ENCODE assay signal across 23 cellular contexts in the genomic region with DNA sequence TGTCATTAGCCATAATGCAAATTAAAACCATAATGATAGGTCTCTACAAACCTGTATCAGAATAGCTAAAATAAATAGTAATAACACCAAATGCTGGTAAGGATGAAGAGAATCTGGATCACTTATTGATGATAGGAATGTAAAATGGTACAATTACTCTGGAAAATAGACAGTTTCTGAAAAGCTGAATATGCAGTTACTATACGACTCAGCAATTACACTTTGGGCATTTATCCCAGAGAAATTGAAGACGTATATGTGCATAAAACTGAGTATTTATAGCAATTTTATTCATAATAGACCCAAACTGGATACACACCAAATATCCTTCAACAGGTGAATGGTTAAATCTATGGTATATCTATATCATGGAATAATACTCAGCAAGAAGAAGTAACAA. TPM values are rescaled to one million over a fixed set of nuclear protein-coding genes. Genes with fewer than 3 reads are reported as not detected.
DNase-seq lines count a peak whose midpoint lies in the region; ATAC-seq, FAIRE-seq and TF ChIP-seq lines count a peak whose summit lies in the region.
"Had no signal": no experiment of that assay in that cellular context is flagged by ENCODE, and none has a peak within 500 bp of the region (broad histone marks: within the 10 kb centered on the region; RNA-seq: fewer than 3 reads in every experiment).

No MANE protein-coding gene starts in this region.

- no peak overlapping the region for H3K4me3 Mint-ChIP-seq in activated CD4-positive, alpha-beta T cell treated with anti-CD3 and anti-CD28 coated beads for 36 hours
- H3K4me3 Mint-ChIP-seq: CD4-positive, alpha-beta memory T cell; H9; HFFc6 had no signal

- H3K9me3 Mint-ChIP-seq in activated CD4-positive, alpha-beta T cell treated with anti-CD3 and anti-CD28 coated beads for 36 hours (ENCODE audit: low read depth): no peaks in the 10 kb centered on the region
- H3K9me3 Mint-ChIP-seq: CD4-positive, alpha-beta memory T cell; H9; HFFc6 had no signal

- peaks cover 3% of the 10 kb centered on the region for H3F3A ChIP-seq in SK-N-SH (replicated peaks; ENCODE audit: insufficient read depth)

- TF ChIP-seq RAD21 in SK-N-SH (IDR thresholded peaks at IDR 0.05; ENCODE audit: low read length): no peak
- no peak for TF ChIP-seq RAD21 in K562 (CRISPR knock-in tag; conservative IDR thresholded peaks at IDR 0.05 in 1 of 2, IDR thresholded peaks at IDR 0.05 in 1 of 2)

- intact Hi-C loops in K562 (cut with micrococcal nuclease): no loop called here
- intact Hi-C loops in activated CD4-positive, alpha-beta T cell treated with anti-CD3 and anti-CD28 coated beads for 36 hours (cut with DNase I, micrococcal nuclease): loop anchor here in 1 of 2 experiments (10.0 kb wide), 1 partner anchor 526 kb away; a partner anchor contains a TSS

- peaks cover 8 to 20% of the 10 kb centered on the region in 2 experiments; a peak in 3 of 4 replicates for H3K4me1 ChIP-seq in SK-N-SH (ENCODE audit: control insufficient read depth in 1 of 2, insufficient read depth in 2 of 2, low read depth in 1 of 2, low read length in 1 of 2)
- peaks cover 11% of the 10 kb centered on the region for H3K4me1 ChIP-seq in HEK293 (ENCODE audit: control insufficient read depth, insufficient read depth, low read length)
- no peaks in the 10 kb centered on the region for H3K4me1 ChIP-seq in K562 (replicated peaks in 1 of 2; ENCODE audit: control insufficient read depth in 2 of 2, insufficient read depth in 2 of 2, low read length in 2 of 2)

- BruUV-seq in K562 (replicated peaks; lab: Mats Ljungman, UMichigan): no TSS peak

- H3K27ac ChIP-seq in SK-N-SH (ENCODE audit: low read depth in 2 of 2, low read length in 1 of 2) (no peak overlapping the region), HEK293 (ENCODE audit: extremely low read depth, low read depth, low read length) (no peak overlapping the region), K562 (ENCODE audit: extremely low read depth, low read depth, low read length) (no peak overlapping the region), brain microvascular endothelial cell (no peak overlapping the region)
- H3K27ac ChIP-seq: 22Rv1, GM23248 had no signal

- H3K36me3 Mint-ChIP-seq in activated CD4-positive, alpha-beta T cell treated with anti-CD3 and anti-CD28 coated beads for 36 hours (ENCODE audit: low read depth): peaks cover 1% of the 10 kb centered on the region

- FAIRE-seq in K562 (lab: Jason Lieb, UNC): no peak
- FAIRE-seq: A204.1, GM12892, H1 had no signal

- WGBS in SK-N-SH (ENCODE audit: low lambda C conversion rate): 76% methylated on average over 2 of the region's 2 CpGs
- 32% methylated on average over 2 of the region's 2 CpGs for WGBS in K562 (ENCODE audit: insufficient coverage, low coverage, missing lambda C conversion rate)

- peaks cover 17% of the 10 kb centered on the region for H3K4me1 Mint-ChIP-seq in activated CD4-positive, alpha-beta T cell treated with anti-CD3 and anti-CD28 coated beads for 36 hours

- H3K9ac ChIP-seq in SK-N-SH (no peak overlapping the region), K562 (ENCODE audit: insufficient read depth in 1 of 2, low read depth in 2 of 2, low read length in 2 of 2) (no peak overlapping the region)
- H3K9ac ChIP-seq: GM23248 had no signal

- TF ChIP-seq EP300 in SK-N-SH (IDR thresholded peaks at IDR 0.05; ENCODE audit: borderline replicate concordance in 1 of 2, low read depth in 1 of 2, low read length in 1 of 2): no peak
- TF ChIP-seq EP300 in K562 (IDR thresholded peaks at IDR 0.05; ENCODE audit: low read length): no peak

- H3K36me3 ChIP-seq in SK-N-SH (replicated peaks in 1 of 2; ENCODE audit: control insufficient read depth in 1 of 2, insufficient read depth in 2 of 2, low read length in 1 of 2) (no peaks in the 10 kb centered on the region), HEK293 (ENCODE audit: control insufficient read depth in 2 of 2, insufficient read depth in 1 of 2, low read length in 2 of 2) (no peaks in the 10 kb centered on the region), K562 (ENCODE audit: control insufficient read depth, insufficient read depth, low read length) (no peaks in the 10 kb centered on the region), brain microvascular endothelial cell (replicated peaks) (no peaks in the 10 kb centered on the region)

- no peaks in the 10 kb centered on the region for H3K27me3 Mint-ChIP-seq in activated CD4-positive, alpha-beta T cell treated with anti-CD3 and anti-CD28 coated beads for 36 hours
- H3K27me3 Mint-ChIP-seq: CD4-positive, alpha-beta memory T cell had no signal

- DNase-seq in SK-N-SH (no peak), K562 (ENCODE audit: extremely low read depth in 1 of 4, low spot score in 3 of 4) (no peak), brain microvascular endothelial cell (no peak)
- DNase-seq in activated CD4-positive, alpha-beta T cell treated with anti-CD3 and anti-CD28 coated beads for 36 hours: no peak
- DNase-seq: ACHN; AML-193; C1 segment of cervical spinal cord; Calu3; CD4-positive, alpha-beta memory T cell; COR-L47; DMS53; DMS79 treated with DMSO at 0.1 percent for 48 hours; GF-D8; GM23248; H9; HFFc6 had no signal

- no peak for ATAC-seq in SK-N-SH treated with all-trans-retinoic acid at 6 μM for 48 hours
- no peak for ATAC-seq in K562
- no peak for ATAC-seq in activated CD4-positive, alpha-beta T cell treated with anti-CD3 and anti-CD28 coated beads for 36 hours
- ATAC-seq: HCT116 had no signal

- H3K4me2 ChIP-seq in SK-N-SH (no peak overlapping the region), K562 (ENCODE audit: insufficient read depth, low read length) (no peak overlapping the region)

- no peaks in the 10 kb centered on the region for H3K9me2 ChIP-seq in SK-N-SH

- in situ Hi-C loops in K562 (cut with MboI): no loop called here
- in situ Hi-C loops in brain microvascular endothelial cell (cut with HindIII; ENCODE audit: low pct_ligation_motif_present, low sequenced_read_pairs): no loop called here

- no peaks in the 10 kb centered on the region for H3K9me1 ChIP-seq in K562 (ENCODE audit: control insufficient read depth, insufficient read depth, low read length)

- no peak overlapping the region for H3K27ac Mint-ChIP-seq in activated CD4-positive, alpha-beta T cell treated with anti-CD3 and anti-CD28 coated beads for 36 hours
- H3K27ac Mint-ChIP-seq: CD4-positive, alpha-beta memory T cell; HFFc6 had no signal

- CTCF ChIA-PET in SK-N-SH (lab: Yijun Ruan, JAX): interaction anchor here (1.0 to 2.1 kb wide), 2 partner anchors 14 to 29 kb away, joined by 3 to 5 read pairs; no protein-coding TSS in a partner anchor
- CTCF ChIA-PET in HEK293 (lab: Yijun Ruan, JAX): no interaction called here
- CTCF ChIA-PET in K562 (lab: Yijun Ruan, JAX; ENCODE audit: low intra/inter-chr PET ratio): no interaction called here
- CTCF ChIA-PET in activated CD4-positive, alpha-beta T cell treated with anti-CD3 and anti-CD28 coated beads for 36 hours (lab: Charles Lee): interaction anchor here (0.7 to 2.1 kb wide), 2 partner anchors 12 to 21 kb away, joined by 3 to 4 read pairs; no protein-coding TSS in a partner anchor

- POLR2A ChIA-PET in SK-N-SH (lab: Yijun Ruan, JAX) (no interaction called here), HEK293 (lab: Yijun Ruan, JAX) (no interaction called here), K562 (lab: Yijun Ruan, JAX) (interaction anchor here (1.6 kb wide), 1 partner anchor 11 kb away, joined by 3 read pairs; no protein-coding TSS in a partner anchor)
- POLR2A ChIA-PET in activated CD4-positive, alpha-beta T cell treated with anti-CD3 and anti-CD28 coated beads for 36 hours (lab: Charles Lee): no interaction called here

- no peak for TF ChIP-seq POLR2A in K562 (conservative IDR thresholded peaks at IDR 0.05)

- TF ChIP-seq CTCF in SK-N-SH (IDR thresholded peaks at IDR 0.05) (no peak), HEK293 (tag by site-specific recombination; IDR thresholded peaks at IDR 0.05) (no peak), K562 (IDR thresholded peaks at IDR 0.05 in 2 of 3, conservative IDR thresholded peaks at IDR 0.05 in 1 of 3; ENCODE audit: insufficient read depth in 2 of 3, low read depth in 1 of 3, low read length in 3 of 3) (no peak), brain microvascular endothelial cell (IDR thresholded peaks at IDR 0.05; ENCODE audit: low read depth, low read length, missing control alignments) (no peak)

- no peaks in the 10 kb centered on the region for H4K20me1 ChIP-seq in SK-N-SH (ENCODE audit: insufficient read depth)
- H4K20me1 ChIP-seq in K562 (replicated peaks; ENCODE audit: control insufficient read depth, insufficient read depth, low read length): no peaks in the 10 kb centered on the region

- H3K79me2 ChIP-seq in SK-N-SH (ENCODE audit: insufficient read depth) (no peaks in the 10 kb centered on the region; the same call in 1 of the 2 replicates), K562 (ENCODE audit: control insufficient read depth, insufficient read depth, low read length) (no peaks in the 10 kb centered on the region)

- H3K4me3 ChIP-seq in SK-N-SH (ENCODE audit: low read depth in 2 of 2, low read length in 1 of 2) (no peak overlapping the region), HEK293 (ENCODE audit: low read depth, low read length) (no peak overlapping the region), K562 (no peak overlapping the region), brain microvascular endothelial cell (ENCODE audit: low read depth, low read length) (no peak overlapping the region)
- H3K4me3 ChIP-seq: GM23248 had no signal

- H3K27me3 ChIP-seq in SK-N-SH (ENCODE audit: insufficient read depth) (no peaks in the 10 kb centered on the region), K562 (ENCODE audit: control insufficient read depth in 2 of 2, insufficient read depth in 2 of 2, low read length in 2 of 2) (no peaks in the 10 kb centered on the region), brain microvascular endothelial cell (replicated peaks) (no peaks in the 10 kb centered on the region)

- H2AFZ ChIP-seq in SK-N-SH (ENCODE audit: low read depth) (no peak overlapping the region), K562 (ENCODE audit: low read depth, low read length) (no peak overlapping the region)
- H2AFZ ChIP-seq: GM23248 had no signal

- H3K9me3 ChIP-seq in SK-N-SH: no peaks in the 10 kb centered on the region
- H3K9me3 ChIP-seq in HEK293 (ENCODE audit: control insufficient read depth, insufficient read depth, low read depth, low read length): no peaks in the 10 kb centered on the region
- no peaks in the 10 kb centered on the region for H3K9me3 ChIP-seq in K562 (replicated peaks; ENCODE audit: control insufficient read depth, insufficient read depth, low read depth, low read length)

RNA-seq across cellular contexts. Expression of a gene that starts 7.9 kb away (rescaled TPM):
- polyA plus RNA-seq in SK-N-SH (2012; rRNA removed) (31.3 and 39.0 TPM in 2 replicates), K562 (2011; rRNA removed) (146 and 188 TPM in 2 replicates), K562 (2014; fragmentation: Illumina TruSeq; extraction: Trizol) (92.4 and 107 TPM in 2 replicates), K562 (2014; fragmentation: Nextera tagmentation; extraction: Ambion mirVana) (100 to 1,000 TPM; 202 to 265 TPM), K562 (2014; rRNA removed) (114 and 125 TPM in 2 replicates)
- polyA plus RNA-seq in SK-N-SH (2012; cell fraction: cytosol; rRNA removed): 50.5 and 67.6 TPM in 2 replicates
- 13.2 and 15.5 TPM in 2 replicates for polyA plus RNA-seq in SK-N-SH (2012; cell fraction: nucleus; rRNA removed)
- total RNA-seq in K562 (2011; cell fraction: chromatin; rRNA removed; ENCODE audit: low replicate concordance): 11.9 and 29.3 TPM in 2 replicates
- 14.1 and 15.8 TPM in 2 replicates for total RNA-seq in K562 (2011; cell fraction: nucleolus; rRNA removed)
- 26.5 and 30.7 TPM in 2 replicates for total RNA-seq in K562 (2011; cell fraction: nucleoplasm; rRNA removed)
- total RNA-seq in K562 (2014; rRNA removed) (63.2 and 68.5 TPM in 2 replicates), K562 (2014; rRNA removed; fragmentation: Illumina TruSeq; extraction: Trizol) (152 and 160 TPM in 2 replicates), K562 (2015; rRNA removed; fragmentation: Illumina TruSeq; extraction: Trizol) (89.5 and 100 TPM in 2 replicates), K562 (2021) (116 and 124 TPM in 2 replicates)
- polyA plus RNA-seq in K562 (2011; cell fraction: cytosol; rRNA removed): 27.0 and 62.9 TPM in 2 replicates
- 24.4 and 34.7 TPM in 2 replicates for polyA plus RNA-seq in K562 (2011; cell fraction: nucleus; rRNA removed)
- polyA plus RNA-seq in K562 (2012): 130 and 162 TPM in 2 replicates
- polyA minus RNA-seq in K562 (2011; rRNA and poly(A)+ RNA removed): 35.4 and 39.6 TPM in 2 replicates
- polyA minus RNA-seq in K562 (2011; cell fraction: cytosol; rRNA and poly(A)+ RNA removed): 14.7 and 17.8 TPM in 2 replicates
- polyA minus RNA-seq in K562 (2011; cell fraction: nucleus; rRNA and poly(A)+ RNA removed): 16.4 and 28.7 TPM in 2 replicates
- 100 to 1,000 TPM; 109 to 181 TPM for total RNA-seq in activated CD4-positive, alpha-beta T cell treated with anti-CD3 and anti-CD28 coated beads for 36 hours

Comparison
In these comparisons a context has a peak if more than half of its experiments do, and no peak if none do; other contexts are left out.
1. CTCF ChIA-PET loops: an anchor here in SK-N-SH (1.0 to 2.1 kb wide) and activated CD4-positive, alpha-beta T cell treated with anti-CD3 and anti-CD28 coated beads for 36 hours (0.7 to 2.1 kb wide); none called in HEK293 and K562.